In the genomic region with DNA sequence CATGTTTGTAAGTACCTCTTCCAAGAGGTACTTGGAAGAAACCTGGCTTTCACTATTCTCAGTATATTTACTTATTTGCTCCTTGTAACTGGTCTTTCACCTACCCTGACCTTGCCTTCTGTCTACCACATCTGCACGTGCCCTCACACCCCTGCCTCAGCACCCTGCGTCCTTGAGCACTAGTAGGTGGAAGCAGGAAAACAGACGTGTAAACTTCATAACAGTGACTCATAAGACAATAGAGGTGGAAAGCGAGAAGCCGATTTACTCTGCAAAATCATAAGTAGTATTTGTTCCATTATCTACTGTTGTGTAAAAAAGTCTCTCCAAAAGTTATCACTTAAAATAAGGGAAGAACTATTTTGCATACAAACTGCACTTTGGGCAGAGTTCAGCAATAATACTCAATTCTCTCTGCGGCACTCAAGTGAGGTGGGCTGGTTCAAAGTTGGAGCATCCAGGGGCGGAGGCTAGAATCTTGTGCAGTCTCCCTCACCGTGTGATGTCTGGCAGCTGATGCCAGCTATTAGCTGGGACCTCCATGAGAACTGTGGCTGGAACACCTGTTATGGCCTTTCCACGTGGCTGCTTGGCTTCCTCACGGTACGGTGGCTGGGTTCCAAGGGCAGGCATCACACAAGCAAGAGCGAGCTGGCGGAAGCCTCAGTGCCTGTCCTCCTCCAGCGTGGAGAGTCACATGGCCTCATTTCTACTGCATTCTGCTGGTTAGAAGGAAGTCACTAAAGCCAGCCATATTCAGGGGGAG, we compare ENCODE assay signal across 8 cellular contexts. TPM values are rescaled to one million over a fixed set of nuclear protein-coding genes. Genes with fewer than 3 reads are reported as not detected.
DNase-seq lines count a peak whose midpoint lies in the region; TF ChIP-seq lines count a peak whose summit lies in the region.

No MANE protein-coding gene starts in this region.

- DNase-seq in activated gamma-delta T cell treated with Interleukin-2 at 50 U/mL for 16 hours (peak; percentile 65), activated gamma-delta T cell (lab: John Stamatoyannopoulos, UW) (no peak), NCI-H1105 (lab: John Stamatoyannopoulos, UW) (peak; percentile 92), dorsolateral prefrontal cortex (peak; percentile 30 to 86 (median 68)), nucleus accumbens (lab: John Stamatoyannopoulos, UW) (peak in 42 of 56 donors; percentile 3 to 69 (median 28)), thyroid gland (peak; percentile 97 to 98), 8988T (no peak)
- DNase-seq in activated CD4-positive, alpha-beta T cell treated with anti-CD3 and anti-CD28 coated beads for 48 hours = peak; percentile 73

- H3K4me3 ChIP-seq in dorsolateral prefrontal cortex (peak overlapping the region in 11 of 59 donors; percentile 1 to 30 (median 7)), thyroid gland (replicated peaks in 1 of 3) (no peak overlapping the region)

- no peaks in the 10 kb centered on the region for H3K27me3 ChIP-seq in dorsolateral prefrontal cortex
- no peaks in the 10 kb centered on the region for H3K27me3 ChIP-seq in thyroid gland

- H3K36me3 ChIP-seq in thyroid gland = no peaks in the 10 kb centered on the region

- 38 to 39% methylated on average over 14 of the region's 14 CpGs for WGBS in thyroid gland, 2 donors

- intact Hi-C loops in dorsolateral prefrontal cortex (cut with DNase I) = no loop called here
- intact Hi-C loops in thyroid gland (cut with DNase I) = no loop called here

- TF ChIP-seq POLR2A in thyroid gland (IDR thresholded peaks at IDR 0.05) = no peak

- H3K4me1 ChIP-seq in thyroid gland = peaks cover 12 to 15% of the 10 kb centered on the region in 2 donors

- H3K27ac ChIP-seq in dorsolateral prefrontal cortex = peak overlapping the region in 14 of 59 donors; percentile 3 to 57 (median 24)
- peak overlapping the region; percentile 7 to 53 (median 37) for H3K27ac ChIP-seq in thyroid gland

- TF ChIP-seq CTCF in dorsolateral prefrontal cortex (IDR thresholded peaks at IDR 0.05 in 54 of 56, conservative IDR thresholded peaks at IDR 0.05 in 2 of 56; ENCODE audit: low read depth in 1 of 56, partially characterized antibody in 56 of 56) = no peak
- TF ChIP-seq CTCF in thyroid gland (IDR thresholded peaks at IDR 0.05) = no peak

- H3K9me3 ChIP-seq in thyroid gland = no peaks in the 10 kb centered on the region

RNA-seq across cellular contexts. Expression of gene PACS1, which starts 30.4 kb away (rescaled TPM):
- total RNA-seq in dorsolateral prefrontal cortex = 100 to 1,000 TPM in 42 of 120 experiments, 10 to 100 TPM in 78; 58.1 to 131 (median 95.3) TPM
- total RNA-seq in thyroid gland = 10 to 100 TPM; 39.6 to 67.7 (median 59.7) TPM

RNA-seq across cellular contexts. Expression of gene SF3B2, which starts 48.3 kb away (rescaled TPM):
- total RNA-seq in dorsolateral prefrontal cortex (100 to 1,000 TPM; 120 to 225 (median 154) TPM), thyroid gland (100 to 1,000 TPM; 149 to 231 (median 158) TPM)

RNA-seq across cellular contexts. Expression of gene GAL3ST3, which starts 51.5 kb away (rescaled TPM):
- total RNA-seq in dorsolateral prefrontal cortex (10 to 100 TPM in 73 of 120 experiments, 1 to 10 TPM in 47; 3.8 to 17.5 (median 10.5) TPM), thyroid gland (100 to 1,000 TPM in 2 of 4 donors, 10 to 100 TPM in 2; 49.2 to 154 (median 118) TPM)

Comparison
In these comparisons a context has a peak if more than half of its experiments do, and no peak if none do; other contexts are left out.
1. DNase-seq: peak in activated gamma-delta T cell treated with Interleukin-2 at 50 U/mL for 16 hours (single experiment), NCI-H1105 (single experiment), activated CD4-positive, alpha-beta T cell treated with anti-CD3 and anti-CD28 coated beads for 48 hours (single experiment), dorsolateral prefrontal cortex (10 of 10), nucleus accumbens (42 of 56) and thyroid gland (2 of 2); none in activated gamma-delta T cell (single experiment) and 8988T (single experiment).